ENCODE assay signal across 19 cellular contexts in genomic region chr3:117927831-117928230, GRCh38.
DNase-seq lines count a peak whose midpoint lies in the region; ATAC-seq and TF ChIP-seq lines count a peak whose summit lies in the region.
"Had no signal": no experiment of that assay in that cellular context is flagged by ENCODE, and none has a peak within 500 bp of the region (broad histone marks: within the 10 kb centered on the region; RNA-seq: fewer than 3 reads in every experiment).

No MANE protein-coding gene starts in this region.

- ATAC-seq in SK-N-SH treated with all-trans-retinoic acid at 6 μM for 48 hours: peak; percentile 49
- ATAC-seq: K562, PC-3 had no signal

- no peaks in the 10 kb centered on the region for H3K27me3 ChIP-seq in neural cell (ENCODE audit: insufficient read depth, low read depth, low read length)

- DNase-seq in HT1080 (ENCODE audit: low read depth) (peak; percentile 43), glomerular visceral epithelial cell (ENCODE audit: extremely low spot score) (peak; percentile 60), midbrain (lab: John Stamatoyannopoulos, UW) (no peak), NCI-H1105 (lab: John Stamatoyannopoulos, UW) (no peak), NCI-H510A (lab: John Stamatoyannopoulos, UW) (no peak), mucosa of gallbladder (ENCODE audit: low spot score) (no peak)
- DNase-seq: AML-193, DMS 273 treated with DMSO at 0.1 percent for 48 hours, DND-41, HCEC 1CT, NCI-H1105 treated with DMSO at 0.1 percent for 48 hours, NCI-H187, NCI-H345, PC-3, SIG-M5 had no signal

- H3K79me2 ChIP-seq in neural cell (replicated peaks; ENCODE audit: insufficient read depth, low read length): no peaks in the 10 kb centered on the region

- no peaks in the 10 kb centered on the region for H3F3A ChIP-seq in neural cell (ENCODE audit: insufficient read depth, low read length, poor library complexity, severe bottlenecking)

- TF ChIP-seq CTCF in neural cell (IDR thresholded peaks at IDR 0.05; ENCODE audit: poor library complexity, severe bottlenecking): no peak

- H3K36me3 ChIP-seq in neural cell (ENCODE audit: insufficient read depth, low read length): peaks cover 6% of the 10 kb centered on the region

- no peak for TF ChIP-seq EP300 in neural cell (conservative IDR thresholded peaks at IDR 0.05; ENCODE audit: poor library complexity, severe bottlenecking)

- no peak overlapping the region for H3K4me3 ChIP-seq in neural cell (ENCODE audit: low read length)
- H3K4me3 ChIP-seq: K562 had no signal

- no peaks in the 10 kb centered on the region for H4K20me1 ChIP-seq in neural cell (ENCODE audit: insufficient read depth)

- no peak overlapping the region for H3K4me2 ChIP-seq in neural cell (ENCODE audit: low read length)

- H2AFZ ChIP-seq in neural cell (ENCODE audit: low read depth, low read length): no peak overlapping the region

- H3K9ac ChIP-seq in neural cell (ENCODE audit: low read length): no peak overlapping the region

- no peaks in the 10 kb centered on the region for H3K9me3 ChIP-seq in neural cell (ENCODE audit: low read length)

- no peaks in the 10 kb centered on the region for H3K9me2 ChIP-seq in neural cell (ENCODE audit: insufficient read depth, low read length)

- no peak for TF ChIP-seq RAD21 in neural cell (conservative IDR thresholded peaks at IDR 0.05)

- peak overlapping the region; percentile 11 for H3K27ac ChIP-seq in neural cell (ENCODE audit: low read length)
- H3K27ac ChIP-seq: RWPE1 had no signal

TF ChIP-seq in SK-N-SH treated with all-trans-retinoic acid at 6 μM for 48 hours, 23 proteins besides CTCF, POLR2A, EP300 and RAD21:
- TF ChIP-seq ZC3H10 (CRISPR knock-in tag; IDR thresholded peaks at IDR 0.05): peak; percentile 53; the same call in 1 of the 2 replicates
- TF ChIP-seq PATZ1 (CRISPR knock-in tag; IDR thresholded peaks at IDR 0.05; ENCODE audit: borderline replicate concordance): no peak
- TF ChIP-seq SNAI2 (CRISPR knock-in tag; IDR thresholded peaks at IDR 0.05): 0 out of 2 replicates have a peak, but pooled peaks have one; percentile 15
- TF ChIP-seq PPARA (CRISPR knock-in tag; IDR thresholded peaks at IDR 0.05; ENCODE audit: borderline replicate concordance): no peak
- no peak for TF ChIP-seq ZNF8 (CRISPR knock-in tag; IDR thresholded peaks at IDR 0.05)
- no peak for TF ChIP-seq RARB (CRISPR knock-in tag; IDR thresholded peaks at IDR 0.05)
- TF ChIP-seq ISL1 (CRISPR knock-in tag; IDR thresholded peaks at IDR 0.05): peak; percentile 44; the same call in 1 of the 2 replicates
- no peak for TF ChIP-seq TSHZ2 (CRISPR knock-in tag; IDR thresholded peaks at IDR 0.05)

TF ChIP-seq in neural cell, 6 proteins besides CTCF, POLR2A, EP300 and RAD21:
- TF ChIP-seq EZH2 (IDR thresholded peaks at IDR 0.05; ENCODE audit: borderline replicate concordance, insufficient read depth, low read length, poor library complexity, severe bottlenecking) (no peak), REST (IDR thresholded peaks at IDR 0.05; ENCODE audit: borderline replicate concordance) (no peak), POLR2AphosphoS5 (IDR thresholded peaks at IDR 0.05) (no peak), TAF1 (IDR thresholded peaks at IDR 0.05; ENCODE audit: low read depth) (no peak), SMC3 (conservative IDR thresholded peaks at IDR 0.05; ENCODE audit: poor library complexity) (no peak), MXI1 (conservative IDR thresholded peaks at IDR 0.05; ENCODE audit: poor library complexity, severe bottlenecking) (no peak)
TF ChIP-seq in neural cell: peak in this region for 0.

Comparison
In these comparisons a context has a peak if more than half of its experiments do, and no peak if none do; other contexts are left out.
1. DNase-seq: peak in HT1080 (single experiment) and glomerular visceral epithelial cell (single experiment); none in midbrain (single experiment), NCI-H1105 (single experiment), NCI-H510A (single experiment) and mucosa of gallbladder (single experiment).